In the genomic region with DNA sequence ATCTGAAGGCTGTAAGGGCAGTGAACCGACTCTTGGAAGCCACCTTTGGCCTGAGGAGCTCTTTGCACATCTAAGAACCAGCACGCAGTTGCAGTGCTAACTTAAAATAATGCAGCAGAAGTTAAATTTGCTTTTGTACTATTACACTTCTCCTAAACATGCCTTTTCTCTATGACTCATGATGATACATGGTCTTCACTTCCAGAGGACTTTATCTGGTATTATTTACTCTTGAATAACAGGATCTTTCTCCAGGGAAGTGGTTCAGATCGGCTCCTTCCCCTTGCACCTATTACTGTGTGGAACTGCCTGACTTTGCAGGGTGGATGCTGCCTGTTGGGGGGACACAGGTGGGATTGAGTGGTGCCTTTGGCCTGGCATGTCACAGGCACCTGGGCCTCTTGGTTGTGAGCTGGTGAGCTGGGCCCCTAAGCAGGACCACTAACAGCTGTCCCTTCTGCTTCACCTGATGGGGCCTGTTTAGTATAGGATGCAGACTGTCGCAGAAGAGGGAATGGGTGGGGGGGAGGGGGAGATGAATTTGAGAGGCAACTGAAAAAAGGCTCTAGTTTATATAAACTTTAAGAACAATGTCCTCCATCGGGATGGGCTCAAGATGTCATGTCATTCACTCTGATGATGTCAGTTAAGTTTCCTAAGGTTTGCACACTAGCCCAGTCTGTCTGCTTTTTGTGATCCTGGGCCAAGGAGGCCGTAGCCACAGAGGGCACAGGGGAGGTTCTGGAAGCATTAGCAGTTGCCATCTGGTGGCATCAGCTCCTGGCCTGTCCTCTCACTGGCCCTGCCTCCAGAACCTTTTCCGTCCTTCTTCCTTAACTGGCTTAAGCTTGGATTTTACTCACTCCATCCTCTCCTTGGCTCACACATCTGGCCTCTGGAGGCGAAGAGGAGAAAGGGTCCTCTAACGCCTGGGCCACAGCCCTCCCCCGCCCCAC, we compare ENCODE assay signal across 18 cellular contexts. TPM values are rescaled to one million over a fixed set of nuclear protein-coding genes. Genes with fewer than 3 reads are reported as not detected.
A peak's percentile ranks its signal among the peaks of the same experiment; 100 is the strongest.
DNase-seq lines count a peak whose midpoint lies in the region; ATAC-seq and TF ChIP-seq lines count a peak whose summit lies in the region.
"Had no signal": no experiment of that assay in that cellular context is flagged by ENCODE, and none has a peak within 500 bp of the region (broad histone marks: within the 10 kb centered on the region; RNA-seq: fewer than 3 reads in every experiment).

No MANE protein-coding gene starts in this region.

- TF ChIP-seq CTCF in RWPE1 (conservative IDR thresholded peaks at IDR 0.05; ENCODE audit: low read depth) (no peak), epithelial cell of esophagus (IDR thresholded peaks at IDR 0.05; ENCODE audit: insufficient read depth, low read depth, low read length, missing control alignments) (no peak)

- CTCF ChIA-PET in RWPE1 (lab: Yijun Ruan, JAX) = interaction anchor here (0.5 kb wide), 1 partner anchor 424 kb away, joined by 4 read pairs; no protein-coding TSS in a partner anchor

- ATAC-seq in GM21526 (IDR thresholded peaks at IDR 0.05; ENCODE audit: low FRiP score, unreplicated experiment) = no peak
- ATAC-seq: heart left ventricle, right cardiac atrium, WTC11 had no signal

- H3K27ac ChIP-seq in RWPE1 = no peak overlapping the region
- H3K27ac ChIP-seq: heart left ventricle, neural progenitor cell had no signal

- POLR2A ChIA-PET in RWPE1 (lab: Yijun Ruan, JAX; ENCODE audit: low non-redundant PET) = no interaction called here

- DNase-seq in GM04503 (ENCODE audit: low read depth) (peak; percentile 8), RWPE1 (ENCODE audit: low spot score) (peak; percentile 66), epithelial cell of esophagus (ENCODE audit: low read depth) (peak; percentile 60), renal cortical epithelial cell (ENCODE audit: low read depth) (peak; percentile 22), GF-D8 (lab: John Stamatoyannopoulos, UW) (no peak), foreskin melanocyte (no peak), DMS 273 (lab: John Stamatoyannopoulos, UW; ENCODE audit: unreplicated experiment) (no peak)
- DNase-seq: CD4-positive, alpha-beta T cell; DMS79; heart left ventricle; NCI-H1930; NCI-H69; right cardiac atrium; RPMI8226 had no signal

- H3K4me3 ChIP-seq in epithelial cell of esophagus (ENCODE audit: low read length) = no peak overlapping the region
- H3K4me3 ChIP-seq: heart left ventricle, neural progenitor cell had no signal

RNA-seq across cellular contexts. Expression of a gene that starts 33.9 kb away (rescaled TPM):
- 0.17 TPM in 1 of 2 replicates, not detected in the other for total RNA-seq in renal cortical epithelial cell
- total RNA-seq: CD4-positive, alpha-beta T cell; right cardiac atrium; T-helper 1 cell treated with Interleukin-12 subunit alpha and Interleukin-12 subunit beta and Interleukin-4 antibody, amounts not matched to agents 30 ng/mL and 1 ng/mL, for 36 hours had no signal

RNA-seq across cellular contexts. Expression of a gene that starts 53.8 kb away (rescaled TPM):
- total RNA-seq in renal cortical epithelial cell = 11.3 and 26.1 TPM in 2 replicates

Comparison
In these comparisons a context has a peak if more than half of its experiments do, and no peak if none do; other contexts are left out.
1. DNase-seq: peak in GM04503 (single experiment), RWPE1 (single experiment), epithelial cell of esophagus (single experiment) and renal cortical epithelial cell (single experiment); none in GF-D8 (single experiment), foreskin melanocyte (single experiment) and DMS 273 (single experiment).